Comparison of ENCODE assay signal across 20 cellular contexts in the genomic region with DNA sequence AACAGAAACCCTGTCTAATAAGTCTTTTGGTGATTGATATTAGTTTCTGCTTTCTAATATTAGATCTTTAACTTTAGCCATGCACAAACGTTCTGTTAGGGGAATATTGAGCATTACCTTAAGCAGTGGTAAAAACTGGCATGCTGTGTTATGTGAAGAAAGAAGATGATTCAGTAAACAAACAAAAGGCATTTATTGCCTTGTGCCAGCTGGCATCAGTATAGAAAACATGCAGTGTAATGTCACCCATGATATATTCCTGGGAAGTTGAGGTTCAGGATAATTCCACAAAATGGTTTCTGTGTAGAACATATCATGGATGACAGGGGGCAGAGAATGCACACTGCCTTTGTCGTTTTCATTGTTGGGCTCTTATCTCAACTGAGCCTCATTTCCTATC. TPM values are rescaled to one million over a fixed set of nuclear protein-coding genes. Genes with fewer than 3 reads are reported as not detected.
DNase-seq lines count a peak whose midpoint lies in the region; ATAC-seq and TF ChIP-seq lines count a peak whose summit lies in the region.
"Had no signal": no experiment of that assay in that cellular context is flagged by ENCODE, and none has a peak within 500 bp of the region (broad histone marks: within the 10 kb centered on the region; RNA-seq: fewer than 3 reads in every experiment).

No MANE protein-coding gene starts in this region.

- H3K4me1 Mint-ChIP-seq in endodermal cell, result peaks cover 43% of the 10 kb centered on the region

- H3K36me3 Mint-ChIP-seq in endodermal cell (ENCODE audit: low read depth), result peaks cover 8% of the 10 kb centered on the region

- peak overlapping the region; percentile 31 for H3K27ac Mint-ChIP-seq in endodermal cell

- 82 to 94% methylated on average over 2 of the region's 2 CpGs for WGBS in endodermal cell (ENCODE audit: insufficient coverage in 1 of 2, insufficient read length in 1 of 2), 2 experiments
- 43% methylated on average over 1 of the region's 2 CpGs; no CpG with 5 or more reads in 1 of the 2 experiments for WGBS in mesodermal cell (ENCODE audit: insufficient coverage in 2 of 2), 2 experiments

- no peak for ATAC-seq in HG03378 (IDR thresholded peaks at IDR 0.05; ENCODE audit: unreplicated experiment)
- ATAC-seq in HG03342 (IDR thresholded peaks at IDR 0.05; ENCODE audit: unreplicated experiment), result no peak

- H3K4me3 Mint-ChIP-seq in endodermal cell, result no peak overlapping the region
- H3K4me3 Mint-ChIP-seq: IgD-negative memory B cell had no signal

- no peak overlapping the region for H3K9ac ChIP-seq in endodermal cell (ENCODE audit: extremely low read depth, low read length, poor library complexity, severe bottlenecking)

- H3K27me3 Mint-ChIP-seq in endodermal cell (ENCODE audit: insufficient read depth), result no peaks in the 10 kb centered on the region
- H3K27me3 Mint-ChIP-seq: IgD-negative memory B cell had no signal

- no peak overlapping the region for H3K4me3 ChIP-seq in endodermal cell (ENCODE audit: low read length)
- no peak overlapping the region for H3K4me3 ChIP-seq in mesodermal cell (ENCODE audit: extremely low read depth, insufficient read depth, low read length, poor library complexity, severe bottlenecking)

- H3K9me3 ChIP-seq in endodermal cell (ENCODE audit: control insufficient read depth, low read length), result no peaks in the 10 kb centered on the region
- H3K9me3 ChIP-seq in mesodermal cell (ENCODE audit: control insufficient read depth, low read length), result no peaks in the 10 kb centered on the region

- no peaks in the 10 kb centered on the region for H3K4me1 ChIP-seq in endodermal cell (ENCODE audit: control insufficient read depth, insufficient read depth, low read length)
- peaks cover 12% of the 10 kb centered on the region for H3K4me1 ChIP-seq in mesodermal cell (ENCODE audit: control insufficient read depth, insufficient read depth, low read length, poor library complexity, severe bottlenecking)

- no peak for TF ChIP-seq CTCF in endodermal cell (conservative IDR thresholded peaks at IDR 0.05)

- no peaks in the 10 kb centered on the region for H3K9me3 Mint-ChIP-seq in endodermal cell
- H3K9me3 Mint-ChIP-seq: IgD-negative memory B cell had no signal

- DNase-seq in DMS53 (lab: John Stamatoyannopoulos, UW) (peak; percentile 62), DMS53 treated with DMSO at 0.1 percent for 48 hours (lab: John Stamatoyannopoulos, UW; ENCODE audit: unreplicated experiment) (no peak), NCI-H460 (ENCODE audit: extremely low read depth, low read depth) (peak; percentile 22), endodermal cell (no peak), COLO668 (lab: John Stamatoyannopoulos, UW; ENCODE audit: unreplicated experiment) (no peak)
- DNase-seq: C1 segment of cervical spinal cord, H7, Kasumi-1, NCI-H1417 treated with DMSO at 0.1 percent for 48 hours, NCI-H1930, NCI-H2171 treated with DMSO at 0.1 percent for 48 hours, NCI-H446 treated with DMSO at 0.1 percent for 48 hours, NCI-H748 treated with DMSO at 0.1 percent for 48 hours, OCI-M1, RPMI8226 had no signal

- H3K36me3 ChIP-seq in endodermal cell (ENCODE audit: control insufficient read depth, insufficient read depth, low read length) (peaks cover 7% of the 10 kb centered on the region), mesodermal cell (ENCODE audit: control insufficient read depth, insufficient read depth, low read length) (peaks cover 11% of the 10 kb centered on the region)

- no peaks in the 10 kb centered on the region for H3K27me3 ChIP-seq in endodermal cell (ENCODE audit: control insufficient read depth, insufficient read depth, low read length, poor library complexity, severe bottlenecking)

- no peak overlapping the region for H3K27ac ChIP-seq in endodermal cell (ENCODE audit: low read depth, low read length)
- H3K27ac ChIP-seq in mesodermal cell (ENCODE audit: low read depth, low read length, severe bottlenecking), result peak overlapping the region; percentile 42
- H3K27ac ChIP-seq: 22Rv1 had no signal

RNA-seq across cellular contexts. Expression of a gene that starts 24.3 kb away (rescaled TPM):
- 0.07 TPM in 1 of 2 replicates, not detected in the other for total RNA-seq in NCI-H460 (2014; rRNA removed; shearing (Covaris generic))
- polyA plus RNA-seq in NCI-H460 (2014; cell fraction: nucleus; rRNA removed), result not detected in 2 replicates
- total RNA-seq in endodermal cell, result not detected
- 6.3 TPM for polyA plus RNA-seq in endodermal cell (2013, experiment 1 of 2)
- polyA plus RNA-seq in endodermal cell (2013, experiment 2 of 2), result 3.5 TPM
- polyA plus RNA-seq in mesodermal cell (2013, experiment 1 of 2), result 0.44 TPM
- 0.40 TPM for polyA plus RNA-seq in mesodermal cell (2013, experiment 2 of 2)
- total RNA-seq: H7 had no signal
- polyA plus RNA-seq: IgD-negative memory B cell had no signal

Comparison
In these comparisons a context has a peak if more than half of its experiments do, and no peak if none do; other contexts are left out.
1. DNase-seq: peak in DMS53 (single experiment) and NCI-H460 (single experiment); none in DMS53 treated with DMSO at 0.1 percent for 48 hours (single experiment), endodermal cell (single experiment) and COLO668 (single experiment).